Comparison of ENCODE assay signal across 1 cellular context in genomic region chr16:69865701-69866100, GRCh38.
TF ChIP-seq lines count a peak whose summit lies in the region.

No MANE protein-coding gene starts in this region.

TF ChIP-seq in K562, 482 proteins besides CTCF, POLR2A, EP300 and RAD21 (continued from another document and continues in another):
- no peak for TF ChIP-seq PCBP2 (IDR thresholded peaks at IDR 0.05; ENCODE audit: low read depth, low read length, poor library complexity, severe bottlenecking)
- 0 out of 4 replicates have a peak, but pooled peaks of 1 of the 2 experiments have one; percentile 23 for TF ChIP-seq NRF1 (conservative IDR thresholded peaks at IDR 0.05 in 1 of 2, IDR thresholded peaks at IDR 0.05 in 1 of 2)
- TF ChIP-seq GTF2F1 (IDR thresholded peaks at IDR 0.05; ENCODE audit: low read depth, low read length): no peak
- TF ChIP-seq CHD4 (IDR thresholded peaks at IDR 0.05; ENCODE audit: insufficient read depth, insufficient replicate concordance, low read depth, low read length, poor library complexity, severe bottlenecking): no peak
- TF ChIP-seq ZC3H11A (IDR thresholded peaks at IDR 0.05; ENCODE audit: low read depth, low read length): no peak
- TF ChIP-seq THRA (IDR thresholded peaks at IDR 0.05): no peak
- no peak for TF ChIP-seq HOXB6 (CRISPR knock-in tag; IDR thresholded peaks at IDR 0.05; ENCODE audit: borderline replicate concordance)
- no peak for TF ChIP-seq ATF6 (CRISPR knock-in tag; IDR thresholded peaks at IDR 0.05)
- TF ChIP-seq NR2C1 (IDR thresholded peaks at IDR 0.05): no peak
- TF ChIP-seq NR2C1 (tag; IDR thresholded peaks at IDR 0.05): no peak
- no peak for TF ChIP-seq SMARCA5 (IDR thresholded peaks at IDR 0.05)
- no peak for TF ChIP-seq ZNF311 (CRISPR knock-in tag; IDR thresholded peaks at IDR 0.05)
- no peak for TF ChIP-seq GATA2 (CRISPR knock-in tag; IDR thresholded peaks at IDR 0.05)
- no peak for TF ChIP-seq DNMT1 (IDR thresholded peaks at IDR 0.05)
- TF ChIP-seq HIVEP1 (CRISPR knock-in tag; IDR thresholded peaks at IDR 0.05): no peak
- no peak for TF ChIP-seq ZNF263 (CRISPR knock-in tag; IDR thresholded peaks at IDR 0.05; ENCODE audit: borderline replicate concordance)
- TF ChIP-seq POLR3A (IDR thresholded peaks at IDR 0.05; ENCODE audit: borderline replicate concordance, extremely low read depth, insufficient read depth, insufficient read length): no peak
- TF ChIP-seq NEUROD1 (IDR thresholded peaks at IDR 0.05; ENCODE audit: borderline replicate concordance, low read depth, low read length, partially characterized antibody): no peak
- no peak for TF ChIP-seq ZNF143 (CRISPR knock-in tag; IDR thresholded peaks at IDR 0.05)
- no peak for TF ChIP-seq MECOM (CRISPR knock-in tag; IDR thresholded peaks at IDR 0.05)
- no peak for TF ChIP-seq ZC3H8 (IDR thresholded peaks at IDR 0.05)
- no peak for TF ChIP-seq KLF10 (CRISPR knock-in tag; IDR thresholded peaks at IDR 0.05)
- TF ChIP-seq ETS2 (tag; IDR thresholded peaks at IDR 0.05; ENCODE audit: borderline replicate concordance, poor library complexity, severe bottlenecking): no peak
- peak; percentile 50 for TF ChIP-seq CBFA2T3 (IDR thresholded peaks at IDR 0.05)
- no peak for TF ChIP-seq DMBX1 (CRISPR knock-in tag; IDR thresholded peaks at IDR 0.05; ENCODE audit: borderline replicate concordance)
- no peak for TF ChIP-seq CSDE1 (IDR thresholded peaks at IDR 0.05)
- no peak for TF ChIP-seq ZNF696 (CRISPR knock-in tag; conservative IDR thresholded peaks at IDR 0.05)
- TF ChIP-seq JUND (IDR thresholded peaks at IDR 0.05; ENCODE audit: borderline replicate concordance, low read depth, low read length): peak; percentile 46; the same call in 1 of the 2 replicates
- TF ChIP-seq JUND (tag; IDR thresholded peaks at IDR 0.05; ENCODE audit: borderline replicate concordance, low read depth, low read length): peak; percentile 59; the same call in 1 of the 3 replicates
- TF ChIP-seq MCM5 (IDR thresholded peaks at IDR 0.05; ENCODE audit: low read depth): no peak
- TF ChIP-seq RBFOX2 (IDR thresholded peaks at IDR 0.05; ENCODE audit: low read depth, low read length): no peak
- TF ChIP-seq NFE2L1 (tag; IDR thresholded peaks at IDR 0.05; ENCODE audit: borderline replicate concordance, low read depth): no peak
- TF ChIP-seq ZNF609 (CRISPR knock-in tag; IDR thresholded peaks at IDR 0.05; ENCODE audit: borderline replicate concordance): no peak
- no peak for TF ChIP-seq HNRNPLL (IDR thresholded peaks at IDR 0.05; ENCODE audit: low read depth, low read length, poor library complexity, severe bottlenecking)
- TF ChIP-seq MCM7 (IDR thresholded peaks at IDR 0.05): no peak
- TF ChIP-seq MTA2 (IDR thresholded peaks at IDR 0.05; ENCODE audit: low read depth): no peak
- peak; percentile 61; the same call in 1 of the 2 replicates for TF ChIP-seq CREM (IDR thresholded peaks at IDR 0.05; ENCODE audit: low read depth)
- TF ChIP-seq VEZF1 (CRISPR knock-in tag; IDR thresholded peaks at IDR 0.05): peak; percentile 33; the same call in 1 of the 2 replicates
- no peak for TF ChIP-seq THRAP3 (IDR thresholded peaks at IDR 0.05; ENCODE audit: borderline replicate concordance)
- no peak for TF ChIP-seq THAP7 (CRISPR knock-in tag; IDR thresholded peaks at IDR 0.05)
- TF ChIP-seq CGGBP1 (CRISPR knock-in tag; IDR thresholded peaks at IDR 0.05): no peak
- TF ChIP-seq STAT5A (IDR thresholded peaks at IDR 0.05; ENCODE audit: borderline replicate concordance, low read length): 0 out of 2 replicates have a peak, but pooled peaks have one; percentile 14
- 0 out of 4 replicates have a peak, but pooled peaks of 1 of the 2 experiments have one; percentile 34 for TF ChIP-seq ZNF639 (CRISPR knock-in tag; conservative IDR thresholded peaks at IDR 0.05 in 1 of 2, IDR thresholded peaks at IDR 0.05 in 1 of 2)
- TF ChIP-seq SMARCA4 (IDR thresholded peaks at IDR 0.05): peak; percentile 80
- peak; percentile 87 for TF ChIP-seq PKNOX1 (IDR thresholded peaks at IDR 0.05)
- TF ChIP-seq SAFB2 (IDR thresholded peaks at IDR 0.05; ENCODE audit: borderline replicate concordance, low read depth, low read length, severe bottlenecking): no peak
- no peak for TF ChIP-seq ZNF212 (CRISPR knock-in tag; IDR thresholded peaks at IDR 0.05)
- no peak for TF ChIP-seq PREB (CRISPR knock-in tag; IDR thresholded peaks at IDR 0.05)
- no peak for TF ChIP-seq EGR1 (conservative IDR thresholded peaks at IDR 0.05)
